Comparison of ENCODE assay signal across 1 cellular context in genomic region chr1:20481643-20482498, GRCh38.
TF ChIP-seq lines count a peak whose summit lies in the region.

No MANE protein-coding gene starts in this region.

TF ChIP-seq in HepG2, 621 proteins besides CTCF, POLR2A, EP300 and RAD21 (continued from another document and continues in another):
- no peak for TF ChIP-seq E2F1 (CRISPR knock-in tag; IDR thresholded peaks at IDR 0.05)
- TF ChIP-seq POLR2G (IDR thresholded peaks at IDR 0.05; ENCODE audit: low read depth, low read length), result peak; percentile 87
- TF ChIP-seq SOX13 (IDR thresholded peaks at IDR 0.05), result no peak
- TF ChIP-seq SOX13 (CRISPR knock-in tag; conservative IDR thresholded peaks at IDR 0.05 in 1 of 2, IDR thresholded peaks at IDR 0.05 in 1 of 2), result peak in 1 of 2 experiments; percentile 12; a peak in 1 of 4 replicates
- no peak for TF ChIP-seq ZBTB3 (CRISPR knock-in tag; IDR thresholded peaks at IDR 0.05; ENCODE audit: borderline replicate concordance, low read depth)
- no peak for TF ChIP-seq ZBTB49 (CRISPR knock-in tag; IDR thresholded peaks at IDR 0.05; ENCODE audit: borderline replicate concordance)
- TF ChIP-seq PREB (CRISPR knock-in tag; IDR thresholded peaks at IDR 0.05), result no peak
- peak; percentile 45; the same call in 1 of the 2 replicates for TF ChIP-seq ZNF687 (CRISPR knock-in tag; IDR thresholded peaks at IDR 0.05)
- TF ChIP-seq ZNF160 (CRISPR knock-in tag; IDR thresholded peaks at IDR 0.05), result 0 out of 2 replicates have a peak, but pooled peaks have one; percentile 18
- peak; percentile 20; the same call in 1 of the 2 replicates for TF ChIP-seq MYC (CRISPR knock-in tag; IDR thresholded peaks at IDR 0.05; ENCODE audit: borderline replicate concordance)
- TF ChIP-seq ZSCAN30 (CRISPR knock-in tag; IDR thresholded peaks at IDR 0.05), result no peak
- no peak for TF ChIP-seq IRX3 (CRISPR knock-in tag; IDR thresholded peaks at IDR 0.05; ENCODE audit: borderline replicate concordance, low read depth)
- no peak for TF ChIP-seq ZNF337 (CRISPR knock-in tag; IDR thresholded peaks at IDR 0.05; ENCODE audit: borderline replicate concordance, low read depth)
- 0 out of 2 replicates have a peak, but pooled peaks have one; percentile 37 for TF ChIP-seq ZNF878 (CRISPR knock-in tag; IDR thresholded peaks at IDR 0.05)
- TF ChIP-seq HNF1A (IDR thresholded peaks at IDR 0.05; ENCODE audit: low read depth), result no peak
- no peak; the same call in 1 of the 2 replicates for TF ChIP-seq HNF1A (CRISPR knock-in tag; IDR thresholded peaks at IDR 0.05; ENCODE audit: borderline replicate concordance)
- TF ChIP-seq SRSF1 (optimal IDR thresholded peaks at IDR 0.05; ENCODE audit: low read depth, low read length), result peak; percentile 83
- peak; percentile 70; the same call in 1 of the 2 replicates for TF ChIP-seq ZNF431 (CRISPR knock-in tag; IDR thresholded peaks at IDR 0.05; ENCODE audit: borderline replicate concordance, low read depth)
- TF ChIP-seq PHF20 (CRISPR knock-in tag; IDR thresholded peaks at IDR 0.05), result no peak
- TF ChIP-seq MED1 (CRISPR knock-in tag; IDR thresholded peaks at IDR 0.05), result peak; percentile 35; the same call in 1 of the 2 replicates
- no peak for TF ChIP-seq ZFYVE20 (CRISPR knock-in tag; IDR thresholded peaks at IDR 0.05; ENCODE audit: borderline replicate concordance, low read depth)
- no peak for TF ChIP-seq ATF1 (CRISPR knock-in tag; IDR thresholded peaks at IDR 0.05)
- no peak for TF ChIP-seq NR3C1 (CRISPR knock-in tag; IDR thresholded peaks at IDR 0.05)
- 0 out of 2 replicates have a peak, but pooled peaks have one; percentile 65 for TF ChIP-seq ZNF512B (CRISPR knock-in tag; IDR thresholded peaks at IDR 0.05; ENCODE audit: borderline replicate concordance)
- peak; percentile 26; the same call in 1 of the 2 replicates for TF ChIP-seq TAF1 (CRISPR knock-in tag; IDR thresholded peaks at IDR 0.05)
- TF ChIP-seq MED8 (CRISPR knock-in tag; IDR thresholded peaks at IDR 0.05; ENCODE audit: insufficient replicate concordance), result peak; percentile 50
- TF ChIP-seq ZNF790 (CRISPR knock-in tag; IDR thresholded peaks at IDR 0.05; ENCODE audit: borderline replicate concordance), result no peak
- TF ChIP-seq TARDBP (CRISPR knock-in tag; IDR thresholded peaks at IDR 0.05), result 0 out of 2 replicates have a peak, but pooled peaks have one; percentile 28
- no peak for TF ChIP-seq ZFP62 (CRISPR knock-in tag; IDR thresholded peaks at IDR 0.05)
- no peak; the same call in 1 of the 2 replicates for TF ChIP-seq ZNF558 (CRISPR knock-in tag; IDR thresholded peaks at IDR 0.05; ENCODE audit: borderline replicate concordance)
- no peak for TF ChIP-seq ZBTB21 (CRISPR knock-in tag; IDR thresholded peaks at IDR 0.05)
- peak; percentile 40; the same call in 1 of the 2 replicates for TF ChIP-seq BORCS8-MEF2B (CRISPR knock-in tag; IDR thresholded peaks at IDR 0.05)
- TF ChIP-seq HNRNPH1 (optimal IDR thresholded peaks at IDR 0.05; ENCODE audit: low read depth, low read length), result peak; percentile 89
- TF ChIP-seq TBP (CRISPR knock-in tag; IDR thresholded peaks at IDR 0.05), result no peak
- TF ChIP-seq NFE2L1 (CRISPR knock-in tag; IDR thresholded peaks at IDR 0.05; ENCODE audit: borderline replicate concordance), result no peak
- 0 out of 2 replicates have a peak, but pooled peaks have one; percentile 16 for TF ChIP-seq ATF2 (CRISPR knock-in tag; IDR thresholded peaks at IDR 0.05)
- TF ChIP-seq ZNF326 (CRISPR knock-in tag; IDR thresholded peaks at IDR 0.05; ENCODE audit: borderline replicate concordance), result peak; percentile 76
- no peak for TF ChIP-seq ADNP (CRISPR knock-in tag; IDR thresholded peaks at IDR 0.05)
- TF ChIP-seq ATRX (CRISPR knock-in tag; IDR thresholded peaks at IDR 0.05; ENCODE audit: borderline replicate concordance), result no peak
- peak; percentile 81; the same call in 1 of the 2 replicates for TF ChIP-seq KDM2A (CRISPR knock-in tag; IDR thresholded peaks at IDR 0.05; ENCODE audit: borderline replicate concordance, low read depth)
- peak; percentile 9; the same call in 1 of the 2 replicates for TF ChIP-seq POLR2AphosphoS2 (IDR thresholded peaks at IDR 0.05; ENCODE audit: low read depth, low read length)
- TF ChIP-seq ATM (IDR thresholded peaks at IDR 0.05; ENCODE audit: borderline replicate concordance), result no peak
- no peak for TF ChIP-seq ZNF484 (CRISPR knock-in tag; IDR thresholded peaks at IDR 0.05; ENCODE audit: borderline replicate concordance, low read depth)
- no peak for TF ChIP-seq TMF1 (CRISPR knock-in tag; IDR thresholded peaks at IDR 0.05; ENCODE audit: low read depth)
- TF ChIP-seq HOXA5 (CRISPR knock-in tag; IDR thresholded peaks at IDR 0.05), result 0 out of 2 replicates have a peak, but pooled peaks have one; percentile 18
- peak; percentile 35; the same call in 1 of the 2 replicates for TF ChIP-seq ZFX (CRISPR knock-in tag; IDR thresholded peaks at IDR 0.05; ENCODE audit: low read depth)
- TF ChIP-seq STAT5B (CRISPR knock-in tag; IDR thresholded peaks at IDR 0.05), result no peak
- TF ChIP-seq ARID2 (CRISPR knock-in tag; IDR thresholded peaks at IDR 0.05; ENCODE audit: borderline replicate concordance), result no peak
- TF ChIP-seq ZNF556 (CRISPR knock-in tag; IDR thresholded peaks at IDR 0.05; ENCODE audit: borderline replicate concordance), result no peak
- TF ChIP-seq FOXK1 (CRISPR knock-in tag; IDR thresholded peaks at IDR 0.05; ENCODE audit: borderline replicate concordance, low read depth), result no peak
- peak; percentile 17; the same call in 1 of the 2 replicates for TF ChIP-seq HNF4A (CRISPR knock-in tag; IDR thresholded peaks at IDR 0.05)
- TF ChIP-seq ZNF143 (CRISPR knock-in tag; IDR thresholded peaks at IDR 0.05), result no peak
- TF ChIP-seq RORA (CRISPR knock-in tag; IDR thresholded peaks at IDR 0.05), result no peak
